20 cellular contexts compared by ENCODE assay signal in genomic region chr1:67966001-67966665, GRCh38.
DNase-seq lines count a peak whose midpoint lies in the region; ATAC-seq, FAIRE-seq and TF ChIP-seq lines count a peak whose summit lies in the region.
"Had no signal": no experiment of that assay in that cellular context is flagged by ENCODE, and none has a peak within 500 bp of the region (broad histone marks: within the 10 kb centered on the region; RNA-seq: fewer than 3 reads in every experiment).

No MANE protein-coding gene starts in this region.

- no peaks in the 10 kb centered on the region for H3K79me2 ChIP-seq in HepG2 (ENCODE audit: insufficient read depth, low read length)

- TF ChIP-seq CTCF in right lobe of liver (IDR thresholded peaks at IDR 0.05) (no peak), HepG2 (CRISPR knock-in tag; IDR thresholded peaks at IDR 0.05) (no peak)

- peaks cover 0 to 9% (median 0%) of the 10 kb centered on the region in 4 donors for H3K9me3 ChIP-seq in right lobe of liver
- 0 out of 2 replicates have a peak, but pooled peaks cover 10% of the 10 kb centered on the region for H3K9me3 ChIP-seq in HepG2 (ENCODE audit: low read length)
- H3K9me3 ChIP-seq: Caco-2 had no signal

- WGBS in right lobe of liver (ENCODE audit: insufficient coverage, low coverage, low lambda C conversion rate, missing lambda C conversion rate): 88% methylated on average over 2 of the region's 2 CpGs
- 23% methylated on average over 2 of the region's 2 CpGs for WGBS in HepG2 (ENCODE audit: low lambda C conversion rate)

- TF ChIP-seq EP300 in HepG2 (IDR thresholded peaks at IDR 0.05; ENCODE audit: low read depth in 2 of 2, low read length in 2 of 2) (no peak), HepG2 (CRISPR knock-in tag; IDR thresholded peaks at IDR 0.05; ENCODE audit: borderline replicate concordance) (no peak)

- no peak overlapping the region for H2AFZ ChIP-seq in HepG2 (ENCODE audit: low read length)

- in situ Hi-C loops in HepG2 (cut with HindIII; ENCODE audit: extremely low pct_ligation_motif_present, low pct_unique_long_range_greater_than_20kb): no loop called here

- POLR2A ChIA-PET in HepG2 (lab: Yijun Ruan, JAX): no interaction called here

- FAIRE-seq in HepG2 (lab: Jason Lieb, UNC): no peak
- FAIRE-seq: A549, D721Med, G401.6, GM12891, GM19239 had no signal

- ATAC-seq in right lobe of liver (peak in 3 of 4 donors; percentile 38 to 58 (median 56)), HepG2 (no peak), left lobe of liver (peak; percentile 48)
- ATAC-seq: A549; CD8-positive, alpha-beta T cell had no signal

- peak overlapping the region in 2 of 3 donors; percentile 19 to 35 for H3K27ac ChIP-seq in right lobe of liver
- no peak overlapping the region for H3K27ac ChIP-seq in HepG2 (ENCODE audit: extremely low read length, insufficient read depth, low read length)
- H3K27ac ChIP-seq: 22Rv1; BLaER1 treated with 17β-estradiol and CSF1 and Interleukin-3, amounts not matched to agents 10 nM and 100 nM; C4-2B had no signal

- H3K9ac ChIP-seq in HepG2 (ENCODE audit: insufficient read depth, low read depth, low read length): no peak overlapping the region
- H3K9ac ChIP-seq: BLaER1 treated with 17β-estradiol and CSF1 and Interleukin-3, amounts not matched to agents 10 nM and 100 nM had no signal

- DNase-seq in right lobe of liver (no peak), HepG2 (ENCODE audit: low spot score) (no peak), left lobe of liver (ENCODE audit: low spot score) (no peak), NCI-H1105 (lab: John Stamatoyannopoulos, UW) (no peak)
- no peak for DNase-seq in activated CD4-positive, alpha-beta T cell treated with anti-CD3 and anti-CD28 coated beads, Interleukin-2, amount 50 U/mL, for 48 hours
- DNase-seq: AML-193; Caco-2; Calu3; CD4-positive, alpha-beta T cell; CD8-positive, alpha-beta T cell; DMS79 treated with DMSO at 0.1 percent for 48 hours; GF-D8 had no signal

- TF ChIP-seq RAD21 in HepG2 (CRISPR knock-in tag; IDR thresholded peaks at IDR 0.05): no peak

- H3K4me2 ChIP-seq in HepG2 (ENCODE audit: low read depth, low read length): no peak overlapping the region
- H3K4me2 ChIP-seq: A549; BLaER1 treated with 17β-estradiol and CSF1 and Interleukin-3, amounts not matched to agents 10 nM and 100 nM had no signal

- H3K4me1 ChIP-seq in right lobe of liver (peaks cover 0 to 13% (median 2%) of the 10 kb centered on the region in 4 donors), HepG2 (ENCODE audit: insufficient read depth, low read length) (no peaks in the 10 kb centered on the region)
- H3K4me1 ChIP-seq: BLaER1 treated with 17β-estradiol and CSF1 and Interleukin-3, amounts not matched to agents 10 nM and 100 nM; Caco-2 had no signal

- intact Hi-C loops in right lobe of liver (cut with DNase I) (no loop called here), HepG2 (cut with micrococcal nuclease; ENCODE audit: unreplicated experiment) (no loop called here)

- CTCF ChIA-PET in HepG2 (lab: Yijun Ruan, JAX; ENCODE audit: low intra/inter-chr PET ratio, low total read pairs): no interaction called here

- no peaks in the 10 kb centered on the region for H3K36me3 ChIP-seq in right lobe of liver
- no peaks in the 10 kb centered on the region for H3K36me3 ChIP-seq in HepG2 (replicated peaks in 1 of 2; ENCODE audit: control insufficient read depth in 1 of 2, insufficient read depth in 2 of 2, low read length in 2 of 2)

- TF ChIP-seq POLR2A in right lobe of liver (IDR thresholded peaks at IDR 0.05): no peak
- TF ChIP-seq POLR2A in HepG2 (IDR thresholded peaks at IDR 0.05; ENCODE audit: insufficient read depth in 1 of 2, low read depth in 2 of 2, low read length in 2 of 2): no peak

- no peaks in the 10 kb centered on the region for H3K27me3 ChIP-seq in right lobe of liver
- H3K27me3 ChIP-seq in HepG2 (ENCODE audit: control insufficient read depth in 1 of 2, insufficient read depth in 2 of 2, low read length in 2 of 2): no peaks in the 10 kb centered on the region
- H3K27me3 ChIP-seq: BLaER1 treated with 17β-estradiol and CSF1 and Interleukin-3, amounts not matched to agents 10 nM and 100 nM had no signal

- H3K4me3 ChIP-seq in right lobe of liver: no peak overlapping the region
- no peak overlapping the region for H3K4me3 ChIP-seq in HepG2 (replicated peaks in 1 of 3; ENCODE audit: insufficient read depth in 1 of 3, low read depth in 2 of 3, low read length in 3 of 3)
- H3K4me3 ChIP-seq: A549; BLaER1 treated with 17β-estradiol and CSF1 and Interleukin-3, amounts not matched to agents 10 nM and 100 nM had no signal

- H4K20me1 ChIP-seq in HepG2 (ENCODE audit: insufficient read depth, low read length): no peaks in the 10 kb centered on the region
- H4K20me1 ChIP-seq: BLaER1 treated with 17β-estradiol and CSF1 and Interleukin-3, amounts not matched to agents 10 nM and 100 nM had no signal

- no TSS peak for BruUV-seq in HepG2 (replicated peaks; lab: Mats Ljungman, UMichigan)

TF ChIP-seq in HepG2, 621 proteins besides CTCF, POLR2A, EP300 and RAD21:
- TF ChIP-seq SRY (CRISPR knock-in tag; IDR thresholded peaks at IDR 0.05) (no peak), ZNF17 (CRISPR knock-in tag; IDR thresholded peaks at IDR 0.05) (no peak), NFRKB (IDR thresholded peaks at IDR 0.05) (no peak), ETV6 (CRISPR knock-in tag; conservative IDR thresholded peaks at IDR 0.05) (no peak), ZNF724P (CRISPR knock-in tag; IDR thresholded peaks at IDR 0.05; ENCODE audit: borderline replicate concordance) (no peak), RBM22 (optimal IDR thresholded peaks at IDR 0.05; ENCODE audit: low read length) (no peak), TP53 (CRISPR knock-in tag; conservative IDR thresholded peaks at IDR 0.05) (no peak), ZNF879 (CRISPR knock-in tag; IDR thresholded peaks at IDR 0.05) (no peak), MTF1 (CRISPR knock-in tag; IDR thresholded peaks at IDR 0.05) (no peak), ZNF562 (CRISPR knock-in tag; IDR thresholded peaks at IDR 0.05; ENCODE audit: borderline replicate concordance) (no peak), ZNF512B (CRISPR knock-in tag; IDR thresholded peaks at IDR 0.05; ENCODE audit: borderline replicate concordance) (no peak), SAFB2 (CRISPR knock-in tag; IDR thresholded peaks at IDR 0.05; ENCODE audit: borderline replicate concordance, low read depth) (no peak), HMG20A (CRISPR knock-in tag; IDR thresholded peaks at IDR 0.05; ENCODE audit: borderline replicate concordance) (no peak), ZNF234 (CRISPR knock-in tag; conservative IDR thresholded peaks at IDR 0.05) (no peak), TCF12 (IDR thresholded peaks at IDR 0.05) (no peak), TCF12 (CRISPR knock-in tag; IDR thresholded peaks at IDR 0.05) (no peak), SRSF1 (optimal IDR thresholded peaks at IDR 0.05; ENCODE audit: low read depth, low read length) (no peak), ZIK1 (CRISPR knock-in tag; IDR thresholded peaks at IDR 0.05; ENCODE audit: borderline replicate concordance, low read depth) (no peak)
- TF ChIP-seq, protein P1, sequence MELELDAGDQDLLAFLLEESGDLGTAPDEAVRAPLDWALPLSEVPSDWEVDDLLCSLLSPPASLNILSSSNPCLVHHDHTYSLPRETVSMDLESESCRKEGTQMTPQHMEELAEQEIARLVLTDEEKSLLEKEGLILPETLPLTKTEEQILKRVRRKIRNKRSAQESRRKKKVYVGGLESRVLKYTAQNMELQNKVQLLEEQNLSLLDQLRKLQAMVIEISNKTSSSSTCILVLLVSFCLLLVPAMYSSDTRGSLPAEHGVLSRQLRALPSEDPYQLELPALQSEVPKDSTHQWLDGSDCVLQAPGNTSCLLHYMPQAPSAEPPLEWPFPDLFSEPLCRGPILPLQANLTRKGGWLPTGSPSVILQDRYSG (CRISPR knock-in tag; IDR thresholded peaks at IDR 0.05): no peak
- TF ChIP-seq, protein P2, sequence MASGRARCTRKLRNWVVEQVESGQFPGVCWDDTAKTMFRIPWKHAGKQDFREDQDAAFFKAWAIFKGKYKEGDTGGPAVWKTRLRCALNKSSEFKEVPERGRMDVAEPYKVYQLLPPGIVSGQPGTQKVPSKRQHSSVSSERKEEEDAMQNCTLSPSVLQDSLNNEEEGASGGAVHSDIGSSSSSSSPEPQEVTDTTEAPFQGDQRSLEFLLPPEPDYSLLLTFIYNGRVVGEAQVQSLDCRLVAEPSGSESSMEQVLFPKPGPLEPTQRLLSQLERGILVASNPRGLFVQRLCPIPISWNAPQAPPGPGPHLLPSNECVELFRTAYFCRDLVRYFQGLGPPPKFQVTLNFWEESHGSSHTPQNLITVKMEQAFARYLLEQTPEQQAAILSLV (CRISPR knock-in tag; IDR thresholded peaks at IDR 0.05; ENCODE audit: borderline replicate concordance): no peak
- TF ChIP-seq, protein P3, sequence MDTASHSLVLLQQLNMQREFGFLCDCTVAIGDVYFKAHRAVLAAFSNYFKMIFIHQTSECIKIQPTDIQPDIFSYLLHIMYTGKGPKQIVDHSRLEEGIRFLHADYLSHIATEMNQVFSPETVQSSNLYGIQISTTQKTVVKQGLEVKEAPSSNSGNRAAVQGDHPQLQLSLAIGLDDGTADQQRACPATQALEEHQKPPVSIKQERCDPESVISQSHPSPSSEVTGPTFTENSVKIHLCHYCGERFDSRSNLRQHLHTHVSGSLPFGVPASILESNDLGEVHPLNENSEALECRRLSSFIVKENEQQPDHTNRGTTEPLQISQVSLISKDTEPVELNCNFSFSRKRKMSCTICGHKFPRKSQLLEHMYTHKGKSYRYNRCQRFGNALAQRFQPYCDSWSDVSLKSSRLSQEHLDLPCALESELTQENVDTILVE (CRISPR knock-in tag; IDR thresholded peaks at IDR 0.05): no peak
